1 cellular context compared by ENCODE assay signal in genomic region chr3:98778852-98779379, GRCh38.
TF ChIP-seq lines count a peak whose summit lies in the region.

No MANE protein-coding gene starts in this region.

TF ChIP-seq in GM23338, 12 proteins besides CTCF, POLR2A, EP300 and RAD21 (continued from another document):
- TF ChIP-seq, protein P1, sequence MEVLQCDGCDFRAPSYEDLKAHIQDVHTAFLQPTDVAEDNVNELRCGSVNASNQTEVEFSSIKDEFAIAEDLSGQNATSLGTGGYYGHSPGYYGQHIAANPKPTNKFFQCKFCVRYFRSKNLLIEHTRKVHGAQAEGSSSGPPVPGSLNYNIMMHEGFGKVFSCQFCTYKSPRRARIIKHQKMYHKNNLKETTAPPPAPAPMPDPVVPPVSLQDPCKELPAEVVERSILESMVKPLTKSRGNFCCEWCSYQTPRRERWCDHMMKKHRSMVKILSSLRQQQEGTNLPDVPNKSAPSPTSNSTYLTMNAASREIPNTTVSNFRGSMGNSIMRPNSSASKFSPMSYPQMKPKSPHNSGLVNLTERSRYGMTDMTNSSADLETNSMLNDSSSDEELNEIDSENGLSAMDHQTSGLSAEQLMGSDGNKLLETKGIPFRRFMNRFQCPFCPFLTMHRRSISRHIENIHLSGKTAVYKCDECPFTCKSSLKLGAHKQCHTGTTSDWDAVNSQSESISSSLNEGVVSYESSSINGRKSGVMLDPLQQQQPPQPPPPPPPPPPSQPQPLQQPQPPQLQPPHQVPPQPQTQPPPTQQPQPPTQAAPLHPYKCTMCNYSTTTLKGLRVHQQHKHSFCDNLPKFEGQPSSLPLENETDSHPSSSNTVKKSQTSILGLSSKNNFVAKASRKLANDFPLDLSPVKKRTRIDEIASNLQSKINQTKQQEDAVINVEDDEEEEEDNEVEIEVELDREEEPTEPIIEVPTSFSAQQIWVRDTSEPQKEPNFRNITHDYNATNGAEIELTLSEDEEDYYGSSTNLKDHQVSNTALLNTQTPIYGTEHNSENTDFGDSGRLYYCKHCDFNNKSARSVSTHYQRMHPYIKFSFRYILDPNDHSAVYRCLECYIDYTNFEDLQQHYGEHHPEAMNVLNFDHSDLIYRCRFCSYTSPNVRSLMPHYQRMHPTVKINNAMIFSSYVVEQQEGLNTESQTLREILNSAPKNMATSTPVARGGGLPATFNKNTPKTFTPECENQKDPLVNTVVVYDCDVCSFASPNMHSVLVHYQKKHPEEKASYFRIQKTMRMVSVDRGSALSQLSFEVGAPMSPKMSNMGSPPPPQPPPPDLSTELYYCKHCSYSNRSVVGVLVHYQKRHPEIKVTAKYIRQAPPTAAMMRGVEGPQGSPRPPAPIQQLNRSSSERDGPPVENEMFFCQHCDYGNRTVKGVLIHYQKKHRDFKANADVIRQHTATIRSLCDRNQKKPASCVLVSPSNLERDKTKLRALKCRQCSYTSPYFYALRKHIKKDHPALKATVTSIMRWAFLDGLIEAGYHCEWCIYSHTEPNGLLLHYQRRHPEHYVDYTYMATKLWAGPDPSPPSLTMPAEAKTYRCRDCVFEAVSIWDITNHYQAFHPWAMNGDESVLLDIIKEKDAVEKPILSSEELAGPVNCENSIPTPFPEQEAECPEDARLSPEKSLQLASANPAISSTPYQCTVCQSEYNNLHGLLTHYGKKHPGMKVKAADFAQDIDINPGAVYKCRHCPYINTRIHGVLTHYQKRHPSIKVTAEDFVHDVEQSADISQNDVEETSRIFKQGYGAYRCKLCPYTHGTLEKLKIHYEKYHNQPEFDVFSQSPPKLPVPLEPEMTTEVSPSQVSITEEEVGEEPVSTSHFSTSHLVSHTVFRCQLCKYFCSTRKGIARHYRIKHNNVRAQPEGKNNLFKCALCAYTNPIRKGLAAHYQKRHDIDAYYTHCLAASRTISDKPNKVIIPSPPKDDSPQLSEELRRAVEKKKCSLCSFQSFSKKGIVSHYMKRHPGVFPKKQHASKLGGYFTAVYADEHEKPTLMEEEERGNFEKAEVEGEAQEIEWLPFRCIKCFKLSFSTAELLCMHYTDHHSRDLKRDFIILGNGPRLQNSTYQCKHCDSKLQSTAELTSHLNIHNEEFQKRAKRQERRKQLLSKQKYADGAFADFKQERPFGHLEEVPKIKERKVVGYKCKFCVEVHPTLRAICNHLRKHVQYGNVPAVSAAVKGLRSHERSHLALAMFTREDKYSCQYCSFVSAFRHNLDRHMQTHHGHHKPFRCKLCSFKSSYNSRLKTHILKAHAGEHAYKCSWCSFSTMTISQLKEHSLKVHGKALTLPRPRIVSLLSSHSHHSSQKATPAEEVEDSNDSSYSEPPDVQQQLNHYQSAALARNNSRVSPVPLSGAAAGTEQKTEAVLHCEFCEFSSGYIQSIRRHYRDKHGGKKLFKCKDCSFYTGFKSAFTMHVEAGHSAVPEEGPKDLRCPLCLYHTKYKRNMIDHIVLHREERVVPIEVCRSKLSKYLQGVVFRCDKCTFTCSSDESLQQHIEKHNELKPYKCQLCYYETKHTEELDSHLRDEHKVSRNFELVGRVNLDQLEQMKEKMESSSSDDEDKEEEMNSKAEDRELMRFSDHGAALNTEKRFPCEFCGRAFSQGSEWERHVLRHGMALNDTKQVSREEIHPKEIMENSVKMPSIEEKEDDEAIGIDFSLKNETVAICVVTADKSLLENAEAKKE (CRISPR knock-in tag; IDR thresholded peaks at IDR 0.05), result no peak
- TF ChIP-seq EZH2phosphoT487 (IDR thresholded peaks at IDR 0.05; ENCODE audit: unreplicated experiment), result no peak
- no peak for TF ChIP-seq ZNF114 (CRISPR knock-in tag; IDR thresholded peaks at IDR 0.05)
- no peak for TF ChIP-seq NANOG (IDR thresholded peaks at IDR 0.05; ENCODE audit: borderline replicate concordance)
- no peak for TF ChIP-seq CREB1 (CRISPR knock-in tag; IDR thresholded peaks at IDR 0.05; ENCODE audit: low read depth)
- TF ChIP-seq EZH2 (IDR thresholded peaks at IDR 0.05; ENCODE audit: low read depth, unreplicated experiment), result no peak
- no peak for TF ChIP-seq ETS1 (IDR thresholded peaks at IDR 0.05)
- TF ChIP-seq STAT1 (IDR thresholded peaks at IDR 0.05; ENCODE audit: unreplicated experiment), result no peak
- no peak for TF ChIP-seq POLR2AphosphoS5 (IDR thresholded peaks at IDR 0.05; ENCODE audit: low read depth)
TF ChIP-seq in GM23338: peak in this region for 0.
